9 cellular contexts compared by ENCODE assay signal in the genomic region with DNA sequence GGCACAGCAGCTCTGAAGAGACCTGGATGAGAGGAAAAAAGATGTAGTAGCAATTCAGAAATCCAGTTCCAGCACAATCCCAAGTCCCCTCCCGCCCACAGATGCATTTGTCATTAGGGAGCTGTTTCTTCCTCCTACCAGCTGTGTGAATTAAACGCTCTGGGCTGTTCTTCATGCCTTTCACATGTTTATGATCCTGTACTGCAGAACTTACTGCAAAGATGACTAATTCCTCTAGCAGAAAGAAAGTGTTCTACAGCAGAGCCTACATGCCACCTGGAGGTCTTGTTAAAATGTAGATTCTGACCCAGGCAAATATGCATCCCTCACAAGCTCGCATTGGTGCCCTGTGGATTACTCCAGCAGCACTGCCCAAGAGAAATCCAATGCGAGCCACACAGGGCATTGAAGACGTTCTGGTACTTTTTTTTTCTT. TPM values are rescaled to one million over a fixed set of nuclear protein-coding genes. Genes with fewer than 3 reads are reported as not detected.
A peak's percentile ranks its signal among the peaks of the same experiment; 100 is the strongest.
DNase-seq lines count a peak whose midpoint lies in the region; ATAC-seq and TF ChIP-seq lines count a peak whose summit lies in the region.
"Had no signal": no experiment of that assay in that cellular context is flagged by ENCODE, and none has a peak within 500 bp of the region (broad histone marks: within the 10 kb centered on the region; RNA-seq: fewer than 3 reads in every experiment).

No MANE protein-coding gene starts in this region.

- CTCF ChIA-PET in IMR-90 (lab: Yijun Ruan, JAX): interaction anchor here (0.6 kb wide), 1 partner anchor 307 kb away, joined by 7 read pairs; no protein-coding TSS in a partner anchor

- TF ChIP-seq CTCF in IMR-90 (conservative IDR thresholded peaks at IDR 0.05; ENCODE audit: low read depth, low read length): no peak

- dilution Hi-C loops in IMR-90 (cut with HindIII; ENCODE audit: low sequenced_read_pairs, unreplicated experiment): no loop called here

- peaks cover 85% of the 10 kb centered on the region for H3K36me3 ChIP-seq in CD4-positive, CD25-positive, alpha-beta regulatory T cell (ENCODE audit: control insufficient read depth, insufficient read depth, low read length)
- peaks cover 78% of the 10 kb centered on the region for H3K36me3 ChIP-seq in IMR-90 (ENCODE audit: control insufficient read depth, insufficient read depth, low read length)
- peaks cover 63 to 69% of the 10 kb centered on the region in 2 donors for H3K36me3 ChIP-seq in mucosa of rectum (ENCODE audit: control insufficient read depth in 2 of 2, insufficient read depth in 2 of 2, low read length in 2 of 2)

- no peak overlapping the region for H2BK20ac ChIP-seq in IMR-90 (ENCODE audit: low read depth, low read length)

- no peak overlapping the region for H2AFZ ChIP-seq in IMR-90 (replicated peaks; ENCODE audit: low read length, poor library complexity)

- H3K4me3 ChIP-seq in CD4-positive, CD25-positive, alpha-beta regulatory T cell (ENCODE audit: low read depth, low read length): no peak overlapping the region
- H3K4me3 ChIP-seq in IMR-90 (ENCODE audit: insufficient read depth, low read depth, low read length): no peak overlapping the region
- no peak overlapping the region for H3K4me3 ChIP-seq in mucosa of rectum (ENCODE audit: low read length in 2 of 2)

- DNase-seq in CD4-positive, CD25-positive, alpha-beta regulatory T cell: no peak
- DNase-seq in IMR-90 (peak; percentile 74), kidney glomerular epithelial cell (lab: John Stamatoyannopoulos, UW) (no peak), NCI-H2029 (lab: John Stamatoyannopoulos, UW) (no peak)

- no peak overlapping the region for H3K14ac ChIP-seq in IMR-90 (replicated peaks; ENCODE audit: low read depth, low read length)

- peaks cover 100% of the 10 kb centered on the region for H4K20me1 ChIP-seq in IMR-90 (ENCODE audit: insufficient read depth, low read length)

- no peaks in the 10 kb centered on the region for H3K9me3 ChIP-seq in CD4-positive, CD25-positive, alpha-beta regulatory T cell (ENCODE audit: control insufficient read depth in 2 of 2, low read length in 2 of 2)
- no peaks in the 10 kb centered on the region for H3K9me3 ChIP-seq in IMR-90 (ENCODE audit: control insufficient read depth, insufficient read depth, low read length)
- H3K9me3 ChIP-seq in mucosa of rectum (ENCODE audit: control insufficient read depth in 2 of 2, low read length in 2 of 2): no peaks in the 10 kb centered on the region

- peaks cover 50 to 76% of the 10 kb centered on the region in 2 experiments for H3K79me1 ChIP-seq in IMR-90 (ENCODE audit: low read depth in 1 of 2, low read length in 2 of 2)

- H3K4ac ChIP-seq in IMR-90 (ENCODE audit: low read depth, low read length): no peak overlapping the region

- BruUV-seq in IMR-90 (replicated peaks; lab: Mats Ljungman, UMichigan): no TSS peak

- H3K27ac Mint-ChIP-seq in CD4-positive, CD25-positive, alpha-beta regulatory T cell: peak overlapping the region in 1 of 3 donors; percentile 67

- H3K9me3 Mint-ChIP-seq in CD4-positive, CD25-positive, alpha-beta regulatory T cell: peaks cover 0 to 1% (median 0%) of the 10 kb centered on the region in 7 donors
- H3K9me3 Mint-ChIP-seq: central memory CD8-positive, alpha-beta T cell had no signal

- H2BK5ac ChIP-seq in IMR-90 (ENCODE audit: low read depth, low read length, poor library complexity, severe bottlenecking): no peak overlapping the region

- peaks cover 49% of the 10 kb centered on the region for H3K36me3 Mint-ChIP-seq in CD4-positive, CD25-positive, alpha-beta regulatory T cell

- peaks cover 38% of the 10 kb centered on the region for H3K4me1 ChIP-seq in CD4-positive, CD25-positive, alpha-beta regulatory T cell (ENCODE audit: control insufficient read depth, insufficient read depth, low read length, poor library complexity, severe bottlenecking)
- H3K4me1 ChIP-seq in IMR-90 (ENCODE audit: control insufficient read depth, insufficient read depth, low read length) (peaks cover 42% of the 10 kb centered on the region), mucosa of rectum (ENCODE audit: control insufficient read depth in 2 of 2, insufficient read depth in 2 of 2, low read length in 2 of 2) (peaks cover 42 to 43% of the 10 kb centered on the region in 2 donors)

- H3K4me1 Mint-ChIP-seq in CD4-positive, CD25-positive, alpha-beta regulatory T cell: peaks cover 23 to 73% (median 61%) of the 10 kb centered on the region in 4 donors

- WGBS in IMR-90 (ENCODE audit: extremely low coverage in 2 of 2, insufficient read length in 1 of 2), 2 experiments: 77% methylated on average over 2 of the region's 5 CpGs; no CpG with 5 or more reads in 1 of the 2 experiments

- H3K23ac ChIP-seq in IMR-90 (ENCODE audit: low read depth, low read length): peak overlapping the region; percentile 39; the same call in 1 of the 2 replicates

- H3K56ac ChIP-seq in IMR-90 (ENCODE audit: extremely low read depth, insufficient read depth, low read length): no peak overlapping the region

- no peak overlapping the region for H4K5ac ChIP-seq in IMR-90 (ENCODE audit: low read depth, low read length)

- H2AK5ac ChIP-seq in IMR-90 (ENCODE audit: low read depth, low read length): no peak overlapping the region

- no peak overlapping the region for H4K8ac ChIP-seq in IMR-90 (ENCODE audit: low read depth in 2 of 2, low read length in 2 of 2)

- H3K9ac ChIP-seq in IMR-90 (ENCODE audit: low read depth, low read length): peak overlapping the region; percentile 4; the same call in 1 of the 2 replicates
- no peak overlapping the region for H3K9ac ChIP-seq in mucosa of rectum (ENCODE audit: low read depth in 1 of 2, low read length in 2 of 2)

- H3K4me2 ChIP-seq in IMR-90 (ENCODE audit: low read depth, low read length): peak overlapping the region; percentile 32

- H3K27me3 Mint-ChIP-seq in CD4-positive, CD25-positive, alpha-beta regulatory T cell: no peaks in the 10 kb centered on the region
- H3K27me3 Mint-ChIP-seq: central memory CD8-positive, alpha-beta T cell had no signal

- no peaks in the 10 kb centered on the region for H3K27me3 ChIP-seq in CD4-positive, CD25-positive, alpha-beta regulatory T cell (ENCODE audit: control insufficient read depth, insufficient read depth, low read length)
- no peaks in the 10 kb centered on the region for H3K27me3 ChIP-seq in IMR-90 (ENCODE audit: control insufficient read depth, insufficient read depth, low read length)
- no peaks in the 10 kb centered on the region for H3K27me3 ChIP-seq in mucosa of rectum (ENCODE audit: control insufficient read depth in 2 of 2, insufficient read depth in 2 of 2, low read length in 2 of 2)

- no peak overlapping the region for H3K18ac ChIP-seq in IMR-90 (ENCODE audit: low read depth, low read length)

- POLR2A ChIA-PET in IMR-90 (lab: Charles Lee; ENCODE audit: unreplicated experiment): interaction anchor here (0.6 kb wide), 1 partner anchor 8 kb away, joined by 3 read pairs; no protein-coding TSS in a partner anchor

- H3K9me1 ChIP-seq in IMR-90 (ENCODE audit: insufficient read depth, low read length): peaks cover 26% of the 10 kb centered on the region

- in situ Hi-C loops in IMR-90 (cut with MboI; ENCODE audit: low sequenced_read_pairs): loop anchor here (25.0 kb wide), 1 partner anchor 885 kb away; no protein-coding TSS in a partner anchor

- no peak for TF ChIP-seq RAD21 in IMR-90 (IDR thresholded peaks at IDR 0.05; ENCODE audit: low read length)

- no peak for TF ChIP-seq POLR2A in IMR-90 (IDR thresholded peaks at IDR 0.05; ENCODE audit: low read depth, low read length)

- H2AK9ac ChIP-seq in IMR-90 (replicated peaks; ENCODE audit: low read depth, low read length, poor library complexity): no peak overlapping the region

- no peak overlapping the region for H2BK15ac ChIP-seq in IMR-90 (ENCODE audit: low read depth, low read length)

- H4K91ac ChIP-seq in IMR-90 (ENCODE audit: insufficient read depth, low read depth, low read length): no peak overlapping the region

- ATAC-seq in CD4-positive, CD25-positive, alpha-beta regulatory T cell (ENCODE audit: low read depth in 2 of 2): no peak
- ATAC-seq in IMR-90 (ENCODE audit: low read depth): peak; percentile 16; the same call in 1 of the 2 replicates
- no peak for ATAC-seq in GM21515 (IDR thresholded peaks at IDR 0.05; ENCODE audit: unreplicated experiment)
- ATAC-seq in HG02763 (IDR thresholded peaks at IDR 0.05; ENCODE audit: unreplicated experiment): no peak

- H3K27ac ChIP-seq in CD4-positive, CD25-positive, alpha-beta regulatory T cell (ENCODE audit: insufficient read depth, low read length, poor library complexity, severe bottlenecking): peak overlapping the region; percentile 9
- H3K27ac ChIP-seq in IMR-90 (ENCODE audit: insufficient read depth, low read length) (peak overlapping the region; percentile 33; the same call in 1 of the 2 replicates), cingulate gyrus (ENCODE audit: low read depth, low read length) (peak overlapping the region; percentile 70), mucosa of rectum (ENCODE audit: low read depth in 2 of 2, low read length in 2 of 2) (peak overlapping the region; percentile 16 to 64)

- H2BK120ac ChIP-seq in IMR-90 (ENCODE audit: low read depth, low read length): no peak overlapping the region

- intact Hi-C loops in IMR-90 (cut with micrococcal nuclease): loop anchor here (5.0 kb wide), 2 partner anchors 115 to 135 kb away; no protein-coding TSS in a partner anchor

- peak overlapping the region in 2 of 4 donors; percentile 31 to 57 for H3K4me3 Mint-ChIP-seq in CD4-positive, CD25-positive, alpha-beta regulatory T cell
- H3K4me3 Mint-ChIP-seq: central memory CD8-positive, alpha-beta T cell had no signal

TF ChIP-seq in IMR-90, 13 proteins besides CTCF, POLR2A, EP300 and RAD21 (continues in another document):
- TF ChIP-seq BHLHE40 (IDR thresholded peaks at IDR 0.05; ENCODE audit: low read depth, low read length) (no peak), RFX5 (IDR thresholded peaks at IDR 0.05; ENCODE audit: low read depth, low read length) (no peak)

RNA-seq across cellular contexts. Expression of a gene that starts 6.5 kb away (rescaled TPM):
- total RNA-seq in CD4-positive, CD25-positive, alpha-beta regulatory T cell: 353 TPM
- polyA plus RNA-seq in CD4-positive, CD25-positive, alpha-beta regulatory T cell: 1,000 to 10,000 TPM in 3 of 4 donors, 100 to 1,000 TPM in 1; 913 to 1,094 (median 1,059) TPM
- 2,952 and 3,643 TPM in 2 replicates for total RNA-seq in IMR-90 (2012; rRNA removed)
- polyA plus RNA-seq in IMR-90 (2012; rRNA removed): 2,094 and 2,125 TPM in 2 replicates
- polyA plus RNA-seq in IMR-90 (2012; cell fraction: cytosol; rRNA removed): 1,308 and 1,582 TPM in 2 replicates
- polyA plus RNA-seq in IMR-90 (2012; cell fraction: nucleus; rRNA removed; ENCODE audit: low replicate concordance): 1,133 and 1,170 TPM in 2 replicates

RNA-seq across cellular contexts. Expression of a gene that starts 54.5 kb away (rescaled TPM):
- total RNA-seq in CD4-positive, CD25-positive, alpha-beta regulatory T cell: 127 TPM
- polyA plus RNA-seq in CD4-positive, CD25-positive, alpha-beta regulatory T cell: 1 to 10 TPM; 3.1 to 5.8 (median 4.9) TPM
- total RNA-seq in IMR-90 (2012; rRNA removed): 11.5 and 15.8 TPM in 2 replicates
- polyA plus RNA-seq in IMR-90 (2012; rRNA removed): 13.5 and 25.1 TPM in 2 replicates
- polyA plus RNA-seq in IMR-90 (2012; cell fraction: cytosol; rRNA removed): 7.6 and 12.1 TPM in 2 replicates
- 27.4 and 39.6 TPM in 2 replicates for polyA plus RNA-seq in IMR-90 (2012; cell fraction: nucleus; rRNA removed; ENCODE audit: low replicate concordance)

Comparison
In these comparisons a context has a peak if more than half of its experiments do, and no peak if none do; other contexts are left out.
1. H3K27ac ChIP-seq: peak in every context shown above with its lines; median percentile 70 in cingulate gyrus; 40 in mucosa of rectum; 33 in IMR-90; 9 in CD4-positive, CD25-positive, alpha-beta regulatory T cell.